ENCODE assay signal across 8 cellular contexts in genomic region chr2:190678444-190679162, GRCh38. TPM values are rescaled to one million over a fixed set of nuclear protein-coding genes. Genes with fewer than 3 reads are reported as not detected.
A peak's percentile ranks its signal among the peaks of the same experiment; 100 is the strongest.
DNase-seq lines count a peak whose midpoint lies in the region; ATAC-seq and TF ChIP-seq lines count a peak whose summit lies in the region.

No MANE protein-coding gene starts in this region.

- TF ChIP-seq CTCF in testis (IDR thresholded peaks at IDR 0.05), result no peak

- WGBS in testis, 2 donors, result 60 to 62% methylated on average over 6 of the region's 6 CpGs

- no peak overlapping the region for H3K27ac ChIP-seq in testis

- peaks cover 18% of the 10 kb centered on the region for H3K36me3 Mint-ChIP-seq in T-helper 1 cell treated with Interleukin-12 subunit alpha and Interleukin-12 subunit beta and Interleukin-4 antibody, amounts not matched to agents 30 μg/mL and 1 μg/mL, for 36 hours (ENCODE audit: low read depth)

- no peak overlapping the region for H3K4me3 ChIP-seq in testis

- no peak for TF ChIP-seq POLR2A in testis (IDR thresholded peaks at IDR 0.05)

- peaks cover 46% of the 10 kb centered on the region for H3K4me1 Mint-ChIP-seq in T-helper 1 cell treated with Interleukin-12 subunit alpha and Interleukin-12 subunit beta and Interleukin-4 antibody, amounts not matched to agents 30 μg/mL and 1 μg/mL, for 36 hours (ENCODE audit: low read depth)

- H3K27ac Mint-ChIP-seq in T-helper 1 cell treated with Interleukin-12 subunit alpha and Interleukin-12 subunit beta and Interleukin-4 antibody, amounts not matched to agents 30 μg/mL and 1 μg/mL, for 36 hours, result peak overlapping the region; percentile 80

- ATAC-seq in GM18520 (IDR thresholded peaks at IDR 0.05; ENCODE audit: unreplicated experiment) (peak; percentile 51), HG02610 (IDR thresholded peaks at IDR 0.05; ENCODE audit: unreplicated experiment) (peak; percentile 88), left cardiac atrium (peak; percentile 36 to 82)

- no peaks in the 10 kb centered on the region for H3K27me3 ChIP-seq in testis

- DNase-seq in left cardiac atrium, result no peak
- DNase-seq in testis, result peak; percentile 26
- DNase-seq in activated gamma-delta T cell (lab: John Stamatoyannopoulos, UW), result no peak
- no peak for DNase-seq in NCI-H2171 (lab: John Stamatoyannopoulos, UW)
- no peak for DNase-seq in GM19240 (ENCODE audit: insufficient read length, low spot score)

- intact Hi-C loops in left cardiac atrium (cut with DNase I) (no loop called here), testis (cut with DNase I; ENCODE audit: low total_unique reads) (no loop called here)

- H3K4me1 ChIP-seq in testis, result peaks cover 9% of the 10 kb centered on the region

- no peaks in the 10 kb centered on the region for H3K36me3 ChIP-seq in testis (ENCODE audit: low read depth, missing control alignments)

- no peaks in the 10 kb centered on the region for H3K9me3 Mint-ChIP-seq in T-helper 1 cell treated with Interleukin-12 subunit alpha and Interleukin-12 subunit beta and Interleukin-4 antibody, amounts not matched to agents 30 μg/mL and 1 μg/mL, for 36 hours

- H3K27me3 Mint-ChIP-seq in T-helper 1 cell treated with Interleukin-12 subunit alpha and Interleukin-12 subunit beta and Interleukin-4 antibody, amounts not matched to agents 30 μg/mL and 1 μg/mL, for 36 hours (ENCODE audit: low read depth), result no peaks in the 10 kb centered on the region

- H3K9me3 ChIP-seq in testis, result no peaks in the 10 kb centered on the region

- peak overlapping the region; percentile 69 for H3K4me3 Mint-ChIP-seq in T-helper 1 cell treated with Interleukin-12 subunit alpha and Interleukin-12 subunit beta and Interleukin-4 antibody, amounts not matched to agents 30 μg/mL and 1 μg/mL, for 36 hours

RNA-seq across cellular contexts. Expression of gene NAB1, which starts 29.7 kb away (rescaled TPM):
- total RNA-seq in left cardiac atrium (10 to 100 TPM; 38.5 to 39.7 TPM), testis (10 to 100 TPM; 61.4 to 81.0 TPM)
- polyA plus RNA-seq in testis (ENCODE audit: insufficient read depth, low read depth, low replicate concordance), result 33.8 TPM
